In the genomic region with DNA sequence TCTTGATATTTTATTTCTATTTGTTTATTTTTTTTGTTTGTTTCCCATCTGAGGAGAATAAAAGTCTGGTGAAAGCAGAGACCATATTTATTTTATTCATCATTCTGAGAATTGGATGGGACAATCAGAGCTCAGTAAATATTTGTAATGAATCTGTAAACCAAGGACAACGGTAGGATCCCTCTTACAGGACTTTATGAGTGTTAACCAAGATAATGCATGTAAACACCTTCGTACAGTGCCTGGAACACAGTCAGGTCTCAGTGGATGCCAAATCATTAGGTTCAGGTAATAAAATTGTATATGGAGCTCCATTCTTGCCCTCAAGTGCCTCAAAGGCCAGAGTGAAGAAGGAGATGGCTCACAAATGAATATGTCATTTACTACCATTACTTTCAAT, we compare ENCODE assay signal across 25 cellular contexts.
"Had no signal": no experiment of that assay in that cellular context is flagged by ENCODE, and none has a peak within 500 bp of the region (broad histone marks: within the 10 kb centered on the region; RNA-seq: fewer than 3 reads in every experiment).

No MANE protein-coding gene starts in this region.

- ATAC-seq: effector memory CD8-positive, alpha-beta T cell; esophagus mucosa; foreskin keratinocyte; gastrocnemius medialis; gastroesophageal sphincter; heart left ventricle; heart right ventricle had no signal

- H3K27ac ChIP-seq: colonic mucosa, coronary artery, dorsolateral prefrontal cortex, epithelial cell of prostate, esophagus muscularis mucosa, esophagus squamous epithelium, foreskin keratinocyte, gastrocnemius medialis, gastroesophageal sphincter, heart left ventricle, heart right ventricle, hepatocyte had no signal

- H3K27me3 ChIP-seq: colonic mucosa, esophagus muscularis mucosa, esophagus squamous epithelium, foreskin keratinocyte, gastrocnemius medialis, heart left ventricle, hepatocyte had no signal

- H3K4me3 ChIP-seq: colonic mucosa, coronary artery, dorsolateral prefrontal cortex, esophagus muscularis mucosa, esophagus squamous epithelium, gastrocnemius medialis, gastroesophageal sphincter, heart left ventricle, heart right ventricle, hepatocyte had no signal

- DNase-seq: colonic mucosa; cortex of kidney; dermis blood vessel endothelial cell; dorsolateral prefrontal cortex; effector CD4-positive, alpha-beta T cell; effector CD8-positive, alpha-beta T cell; effector memory CD4-positive, alpha-beta T cell; effector memory CD8-positive, alpha-beta T cell; endodermal cell; erythroblast; esophagus squamous epithelium; foreskin fibroblast; foreskin keratinocyte; foreskin melanocyte; gastrocnemius medialis; glutamatergic neuron; head of caudate nucleus; heart left ventricle; heart right ventricle had no signal

- H3K4me1 ChIP-seq: colonic mucosa, esophagus muscularis mucosa, esophagus squamous epithelium, foreskin keratinocyte, gastrocnemius medialis, gastroesophageal sphincter, heart left ventricle, heart right ventricle had no signal

- H3K9me3 ChIP-seq: colonic mucosa, esophagus muscularis mucosa, esophagus squamous epithelium, gastrocnemius medialis, gastroesophageal sphincter, heart left ventricle, heart right ventricle had no signal

- H3K36me3 ChIP-seq: colonic mucosa, esophagus muscularis mucosa, esophagus squamous epithelium, gastrocnemius medialis, gastroesophageal sphincter, heart left ventricle, heart right ventricle had no signal
